In the genomic region with DNA sequence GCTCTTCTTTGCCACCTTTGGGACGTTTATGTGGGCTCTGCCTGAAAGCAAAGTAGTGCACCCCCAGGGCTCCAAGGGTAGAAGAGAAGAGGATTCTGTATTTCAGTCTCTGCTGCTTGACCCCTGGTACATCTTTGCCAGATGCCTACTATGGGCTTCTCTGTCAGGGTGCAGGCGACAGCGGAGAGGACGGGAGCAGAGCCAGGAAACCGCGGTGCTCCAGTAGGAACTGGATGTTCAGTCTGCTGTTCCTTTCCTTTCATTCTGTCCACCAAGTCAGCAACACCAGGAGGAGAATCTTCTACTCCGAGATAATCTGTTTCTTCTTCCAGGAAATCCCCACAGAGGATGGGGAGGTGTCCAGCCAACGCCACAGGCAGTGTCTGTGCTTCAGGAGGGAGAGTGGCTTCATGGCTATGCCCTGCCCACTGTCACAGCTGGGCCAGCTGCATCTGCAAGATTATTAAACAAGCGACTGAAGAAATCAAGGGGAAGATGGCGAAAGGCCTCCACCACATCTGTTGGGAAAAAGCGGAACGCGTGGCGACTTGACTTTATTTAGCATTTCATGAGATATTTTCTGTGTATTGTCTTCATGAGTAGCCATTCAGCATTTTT, we compare ENCODE assay signal across 19 cellular contexts.
"Had no signal": no experiment of that assay in that cellular context is flagged by ENCODE, and none has a peak within 500 bp of the region (broad histone marks: within the 10 kb centered on the region; RNA-seq: fewer than 3 reads in every experiment).

No MANE protein-coding gene starts in this region.

- H3K27ac ChIP-seq: body of pancreas, epithelial cell of prostate, gastrocnemius medialis had no signal

- H3K36me3 ChIP-seq: adrenal gland, gastrocnemius medialis had no signal

- H3K4me1 Mint-ChIP-seq: activated CD4-positive, alpha-beta T cell treated with anti-CD3 and anti-CD28 coated beads for 36 hours; activated CD8-positive, alpha-beta memory T cell treated with anti-CD3 and anti-CD28 coated beads, Interleukin-2, amount 10 ng/mL, durations not matched to agents 7 days and 5 days; central memory CD8-positive, alpha-beta T cell; naive B cell had no signal

- H3K27me3 Mint-ChIP-seq: activated CD4-positive, alpha-beta memory T cell treated with anti-CD3 and anti-CD28 coated beads for 36 hours; activated CD4-positive, alpha-beta T cell treated with anti-CD3 and anti-CD28 coated beads for 36 hours; activated CD8-positive, alpha-beta memory T cell treated with anti-CD3 and anti-CD28 coated beads, Interleukin-2, amount 10 ng/mL, durations not matched to agents 7 days and 5 days; central memory CD8-positive, alpha-beta T cell; naive B cell had no signal

- FAIRE-seq: small intestine had no signal

- H3K4me3 Mint-ChIP-seq: activated CD4-positive, alpha-beta memory T cell treated with anti-CD3 and anti-CD28 coated beads for 36 hours; activated CD4-positive, alpha-beta T cell treated with anti-CD3 and anti-CD28 coated beads for 36 hours; activated CD8-positive, alpha-beta memory T cell treated with anti-CD3 and anti-CD28 coated beads, Interleukin-2, amount 10 ng/mL, durations not matched to agents 7 days and 5 days; central memory CD8-positive, alpha-beta T cell; naive B cell; type B pancreatic cell had no signal

- H3K36me3 Mint-ChIP-seq: activated CD4-positive, alpha-beta memory T cell treated with anti-CD3 and anti-CD28 coated beads for 36 hours; activated CD8-positive, alpha-beta memory T cell treated with anti-CD3 and anti-CD28 coated beads, Interleukin-2, amount 10 ng/mL, durations not matched to agents 7 days and 5 days; naive B cell; type B pancreatic cell had no signal

- H3K27ac Mint-ChIP-seq: activated CD4-positive, alpha-beta memory T cell treated with anti-CD3 and anti-CD28 coated beads for 36 hours; activated CD4-positive, alpha-beta T cell treated with anti-CD3 and anti-CD28 coated beads for 36 hours; activated CD8-positive, alpha-beta memory T cell treated with anti-CD3 and anti-CD28 coated beads, Interleukin-2, amount 10 ng/mL, durations not matched to agents 7 days and 5 days; naive B cell; type B pancreatic cell had no signal

- ATAC-seq: activated CD4-positive, alpha-beta T cell treated with anti-CD3 and anti-CD28 coated beads for 36 hours; activated CD8-positive, alpha-beta memory T cell treated with anti-CD3 and anti-CD28 coated beads, Interleukin-2, amount 10 ng/mL, durations not matched to agents 7 days and 5 days; body of pancreas; gastrocnemius medialis had no signal

- DNase-seq: activated CD4-positive, alpha-beta memory T cell treated with anti-CD3 and anti-CD28 coated beads for 36 hours; activated CD4-positive, alpha-beta T cell treated with anti-CD3 and anti-CD28 coated beads for 36 hours; activated CD8-positive, alpha-beta memory T cell treated with anti-CD3 and anti-CD28 coated beads, Interleukin-2, amount 10 ng/mL, durations not matched to agents 7 days and 5 days; activated naive CD4-positive, alpha-beta T cell treated with anti-CD3 and anti-CD28 coated beads, Interleukin-2, amount 50 U/mL, for 16 hours; activated T-cell treated with anti-CD3 and anti-CD28 coated beads, Interleukin-2, amount 50 U/mL, for 1 hour; adrenal gland; body of pancreas; effector CD8-positive, alpha-beta T cell; gastrocnemius medialis; naive B cell; nucleus accumbens; small intestine; stimulated activated CD4-positive, alpha-beta T cell treated with anti-CD3 and anti-CD28 coated beads, Interleukin-4, amount 100 ng/mL, for 24 hours; stimulated activated naive CD4-positive, alpha-beta T cell; substantia nigra; T-helper 2 cell had no signal

- H3K27me3 ChIP-seq: adrenal gland, body of pancreas, gastrocnemius medialis had no signal

- H3K9me3 ChIP-seq: adrenal gland, gastrocnemius medialis had no signal

- H3K4me3 ChIP-seq: adrenal gland, body of pancreas, gastrocnemius medialis had no signal

- H3K4me1 ChIP-seq: adrenal gland, body of pancreas, gastrocnemius medialis had no signal
